32 cellular contexts compared by ENCODE assay signal in the genomic region with DNA sequence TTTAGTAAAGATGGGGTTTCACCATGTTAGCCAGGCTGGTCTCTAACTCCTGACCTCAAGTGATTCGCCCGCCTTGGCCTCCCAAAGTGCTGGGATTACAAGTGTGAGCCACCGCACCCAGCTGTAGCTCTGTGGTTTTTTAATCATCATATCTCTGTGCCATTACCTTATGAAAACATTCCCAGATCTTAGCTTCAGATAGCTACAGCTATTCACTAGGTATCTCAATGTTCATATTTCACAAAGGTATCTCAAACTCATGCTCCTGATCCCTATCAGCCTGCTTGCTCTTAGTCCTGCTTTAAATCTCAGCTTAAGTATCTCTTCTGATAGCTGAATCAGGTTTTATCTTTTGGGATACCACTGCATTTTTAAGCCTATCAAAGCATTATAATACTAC.
"Had no signal": no experiment of that assay in that cellular context is flagged by ENCODE, and none has a peak within 500 bp of the region (broad histone marks: within the 10 kb centered on the region; RNA-seq: fewer than 3 reads in every experiment).

No MANE protein-coding gene starts in this region.

- H3K9me3 Mint-ChIP-seq: activated CD4-positive, alpha-beta memory T cell treated with anti-CD3 and anti-CD28 coated beads for 36 hours; activated CD4-positive, alpha-beta T cell treated with anti-CD3 and anti-CD28 coated beads, Interleukin-2, amount 10 ng/mL, durations not matched to agents 24 days and 14 days; activated naive CD8-positive, alpha-beta T cell treated with anti-CD3 and anti-CD28 coated beads, Interleukin-2, amount 10 ng/mL, durations not matched to agents 7 days and 5 days; activated T-cell treated with anti-CD3 and anti-CD28 coated beads, Interleukin-2, amount 50 U/mL, for 24 hours; activated T-helper 17 cell treated with anti-CD3 and anti-CD28 coated beads, Interleukin-2, amount 50 U/mL, for 72 hours; effector memory CD8-positive, alpha-beta T cell had no signal

- H3K4me3 Mint-ChIP-seq: activated CD4-positive, alpha-beta memory T cell treated with anti-CD3 and anti-CD28 coated beads for 36 hours; activated CD4-positive, alpha-beta T cell treated with anti-CD3 and anti-CD28 coated beads for 36 hours; activated CD4-positive, alpha-beta T cell treated with anti-CD3 and anti-CD28 coated beads, Interleukin-2, amount 10 ng/mL, durations not matched to agents 24 days and 14 days; activated CD8-positive, alpha-beta memory T cell treated with anti-CD3 and anti-CD28 coated beads, Interleukin-2, amount 10 ng/mL, durations not matched to agents 7 days and 5 days; activated CD8-positive, alpha-beta T cell treated with anti-CD3 and anti-CD28 coated beads, Interleukin-2, amount 10 ng/mL, durations not matched to agents 7 days and 5 days; activated naive CD8-positive, alpha-beta T cell treated with anti-CD3 and anti-CD28 coated beads, Interleukin-2, amount 10 ng/mL, durations not matched to agents 7 days and 5 days; activated T-cell treated with anti-CD3 and anti-CD28 coated beads, Interleukin-2, amount 50 U/mL, for 24 hours; activated T-helper 17 cell treated with anti-CD3 and anti-CD28 coated beads, Interleukin-2, amount 50 U/mL, for 72 hours; effector memory CD8-positive, alpha-beta T cell had no signal

- H3K27me3 Mint-ChIP-seq: activated CD4-positive, alpha-beta memory T cell treated with anti-CD3 and anti-CD28 coated beads for 36 hours; activated CD4-positive, alpha-beta T cell treated with anti-CD3 and anti-CD28 coated beads for 36 hours; activated CD4-positive, alpha-beta T cell treated with anti-CD3 and anti-CD28 coated beads, Interleukin-2, amount 10 ng/mL, durations not matched to agents 24 days and 14 days; activated CD8-positive, alpha-beta memory T cell treated with anti-CD3 and anti-CD28 coated beads, Interleukin-2, amount 10 ng/mL, durations not matched to agents 7 days and 5 days; activated naive CD8-positive, alpha-beta T cell treated with anti-CD3 and anti-CD28 coated beads, Interleukin-2, amount 10 ng/mL, durations not matched to agents 7 days and 5 days; activated T-cell treated with anti-CD3 and anti-CD28 coated beads, Interleukin-2, amount 50 U/mL, for 24 hours; activated T-helper 17 cell treated with anti-CD3 and anti-CD28 coated beads, Interleukin-2, amount 50 U/mL, for 72 hours; effector memory CD8-positive, alpha-beta T cell had no signal

- H3K4me3 ChIP-seq: coronary artery, esophagus muscularis mucosa, gastrocnemius medialis, heart left ventricle had no signal

- H3K27ac ChIP-seq: brain microvascular endothelial cell, coronary artery, esophagus muscularis mucosa, foreskin keratinocyte, gastrocnemius medialis, heart left ventricle had no signal

- H3K36me3 ChIP-seq: brain microvascular endothelial cell had no signal

- H3K27ac Mint-ChIP-seq: activated CD4-positive, alpha-beta memory T cell treated with anti-CD3 and anti-CD28 coated beads for 36 hours; activated CD8-positive, alpha-beta memory T cell treated with anti-CD3 and anti-CD28 coated beads, Interleukin-2, amount 10 ng/mL, durations not matched to agents 7 days and 5 days; activated naive CD8-positive, alpha-beta T cell treated with anti-CD3 and anti-CD28 coated beads, Interleukin-2, amount 10 ng/mL, durations not matched to agents 7 days and 5 days had no signal

- H3K27me3 ChIP-seq: brain microvascular endothelial cell, esophagus muscularis mucosa, foreskin keratinocyte, gastrocnemius medialis, heart left ventricle had no signal

- H3K4me1 ChIP-seq: esophagus muscularis mucosa, foreskin keratinocyte, gastrocnemius medialis, heart left ventricle had no signal

- H3K9me3 ChIP-seq: esophagus muscularis mucosa, gastrocnemius medialis, heart left ventricle had no signal

- DNase-seq: activated CD4-positive, alpha-beta memory T cell treated with anti-CD3 and anti-CD28 coated beads for 36 hours; activated CD4-positive, alpha-beta T cell treated with anti-CD3 and anti-CD28 coated beads for 36 hours; activated CD4-positive, alpha-beta T cell treated with anti-CD3 and anti-CD28 coated beads, Interleukin-2, amount 10 ng/mL, durations not matched to agents 24 days and 14 days; activated CD4-positive, CD25-positive, alpha-beta regulatory T cell; activated CD4-positive, CD25-positive, alpha-beta regulatory T cell treated with anti-CD3 and anti-CD28 coated beads, Interleukin-2, amount 50 U/mL, for 72 hours; activated CD8-positive, alpha-beta memory T cell treated with anti-CD3 and anti-CD28 coated beads, Interleukin-2, amount 10 ng/mL, durations not matched to agents 7 days and 5 days; activated CD8-positive, alpha-beta memory T cell treated with anti-CD3 and anti-CD28 coated beads, Interleukin-2, amount 50 U/mL, for 4 hours; activated CD8-positive, alpha-beta T cell treated with anti-CD3 and anti-CD28 coated beads, Interleukin-2, amount 10 ng/mL, durations not matched to agents 7 days and 5 days; activated effector memory CD4-positive, alpha-beta T cell treated with Interleukin-2 at 50 U/mL for 16 hours; activated gamma-delta T cell treated with Interleukin-2 at 50 U/mL for 16 hours; activated naive CD4-positive, alpha-beta T cell treated with anti-CD3 and anti-CD28 coated beads, Interleukin-2, amount 50 U/mL, for 16 hours; activated naive CD4-positive, alpha-beta T cell treated with Interleukin-2 at 50 U/mL for 16 hours; activated naive CD8-positive, alpha-beta T cell treated with anti-CD3 and anti-CD28 coated beads, Interleukin-2, amount 10 ng/mL, durations not matched to agents 7 days and 5 days; activated T-cell treated with anti-CD3 and anti-CD28 coated beads, Interleukin-2, amount 50 U/mL, for 24 hours; amniotic stem cell; anterior cingulate cortex; brain microvascular endothelial cell; caudate nucleus; cerebellar nuclear complex; dermis blood vessel endothelial cell; effector CD4-positive, alpha-beta T cell; effector memory CD8-positive, alpha-beta T cell; erythroblast; foreskin keratinocyte; gastrocnemius medialis; glutamatergic neuron; heart left ventricle; T-helper 1 cell; T-helper 2 cell had no signal

- ATAC-seq: activated CD4-positive, alpha-beta T cell treated with anti-CD3 and anti-CD28 coated beads for 36 hours; activated CD8-positive, alpha-beta memory T cell treated with anti-CD3 and anti-CD28 coated beads, Interleukin-2, amount 10 ng/mL, durations not matched to agents 7 days and 5 days; activated CD8-positive, alpha-beta T cell treated with anti-CD3 and anti-CD28 coated beads, Interleukin-2, amount 10 ng/mL, durations not matched to agents 7 days and 5 days; activated T-helper 17 cell treated with anti-CD3 and anti-CD28 coated beads, Interleukin-2, amount 50 U/mL, for 72 hours; effector memory CD8-positive, alpha-beta T cell; foreskin keratinocyte; gastrocnemius medialis; heart left ventricle had no signal
